ENCODE assay signal across 30 cellular contexts in genomic region chr4:31557444-31557843, GRCh38.
DNase-seq lines count a peak whose midpoint lies in the region; ATAC-seq, FAIRE-seq and TF ChIP-seq lines count a peak whose summit lies in the region.
"Had no signal": no experiment of that assay in that cellular context is flagged by ENCODE, and none has a peak within 500 bp of the region (broad histone marks: within the 10 kb centered on the region; RNA-seq: fewer than 3 reads in every experiment).

No MANE protein-coding gene starts in this region.

- TF ChIP-seq EP300 in K562 (IDR thresholded peaks at IDR 0.05; ENCODE audit: low read length) = no peak

- no peaks in the 10 kb centered on the region for H3K36me3 Mint-ChIP-seq in naive thymus-derived CD4-positive, alpha-beta T cell
- H3K36me3 Mint-ChIP-seq: stimulated activated memory B cell treated with anti-CD40 and anti-IgM and Interleukin-4, amounts not matched to agents 10 μg/mL and 1 μg/mL and 100 μg/mL, for 72 hours had no signal

- no peaks in the 10 kb centered on the region for H3K36me3 ChIP-seq in K562 (ENCODE audit: control insufficient read depth, insufficient read depth, low read length)
- H3K36me3 ChIP-seq in naive thymus-derived CD4-positive, alpha-beta T cell (ENCODE audit: control insufficient read depth in 2 of 3, insufficient read depth in 3 of 3, low read length in 3 of 3) = no peaks in the 10 kb centered on the region
- H3K36me3 ChIP-seq: BLaER1, gastrocnemius medialis, left ventricle myocardium inferior, pancreas, right atrium auricular region, vagina had no signal

- no peak overlapping the region for H3K9ac ChIP-seq in K562 (ENCODE audit: insufficient read depth in 1 of 2, low read depth in 2 of 2, low read length in 2 of 2)
- H3K9ac ChIP-seq: BLaER1 had no signal

- H3K9me3 Mint-ChIP-seq in naive thymus-derived CD4-positive, alpha-beta T cell = peaks cover 2 to 23% (median 5%) of the 10 kb centered on the region in 11 donors

- DNase-seq in DMS53 treated with DMSO at 0.1 percent for 48 hours (lab: John Stamatoyannopoulos, UW; ENCODE audit: unreplicated experiment) (peak; percentile 31), NB4 (ENCODE audit: low read depth) (peak; percentile 7), K562 (ENCODE audit: extremely low read depth in 1 of 4, low spot score in 3 of 4) (peak in 1 of 4 experiments; percentile 1), fibroblast of the aortic adventitia (ENCODE audit: low read depth) (peak; percentile 0), substantia nigra (lab: John Stamatoyannopoulos, UW) (no peak)
- DNase-seq in activated T-cell treated with anti-CD3 and anti-CD28 coated beads, Interleukin-2, amount 50 U/mL, for 1 hour = no peak
- DNase-seq in naive thymus-derived CD4-positive, alpha-beta T cell = no peak
- DNase-seq: activated CD4-positive, alpha-beta T cell treated with anti-CD3 and anti-CD28 coated beads for 4 hours; activated naive CD4-positive, alpha-beta T cell treated with anti-CD3 and anti-CD28 coated beads, Interleukin-2, amount 50 U/mL, for 16 hours; anterior cingulate cortex; Caco-2; caudate nucleus; gastrocnemius medialis; H7; hypothalamus; left ventricle myocardium inferior; midbrain; NCI-H1436 treated with DMSO at 0.1 percent for 48 hours; NCI-H524; pancreas; stimulated activated CD4-positive, alpha-beta T cell treated with anti-CD3 and anti-CD28 coated beads, Interleukin-4, amount 100 ng/mL, for 1 hour; T-helper 2 cell had no signal

- H3K9me1 ChIP-seq in K562 (ENCODE audit: control insufficient read depth, insufficient read depth, low read length) = no peaks in the 10 kb centered on the region

- TF ChIP-seq POLR2A in NB4 (IDR thresholded peaks at IDR 0.05; ENCODE audit: extremely low read depth, insufficient read length) (no peak), K562 (conservative IDR thresholded peaks at IDR 0.05) (no peak)

- no TSS peak for BruUV-seq in K562 (replicated peaks; lab: Mats Ljungman, UMichigan)

- no peak for TF ChIP-seq RAD21 in K562 (CRISPR knock-in tag; conservative IDR thresholded peaks at IDR 0.05 in 1 of 2, IDR thresholded peaks at IDR 0.05 in 1 of 2)

- H3K4me2 ChIP-seq in K562 (ENCODE audit: insufficient read depth, low read length) = no peak overlapping the region
- H3K4me2 ChIP-seq: BLaER1 had no signal

- H3K4me1 Mint-ChIP-seq in naive thymus-derived CD4-positive, alpha-beta T cell = no peaks in the 10 kb centered on the region
- H3K4me1 Mint-ChIP-seq: stimulated activated memory B cell treated with anti-CD40 and anti-IgM and Interleukin-4, amounts not matched to agents 10 μg/mL and 1 μg/mL and 100 μg/mL, for 72 hours had no signal

- no peak overlapping the region for H3K27ac ChIP-seq in K562 (ENCODE audit: extremely low read depth, low read depth, low read length)
- H3K27ac ChIP-seq in substantia nigra (ENCODE audit: low read depth, low read length, poor library complexity, severe bottlenecking) = no peak overlapping the region
- H3K27ac ChIP-seq in naive thymus-derived CD4-positive, alpha-beta T cell (ENCODE audit: low read depth, low read length) = no peak overlapping the region
- H3K27ac ChIP-seq: BLaER1, gastrocnemius medialis, left ventricle myocardium inferior, pancreas, right atrium auricular region, SK-N-MC, vagina had no signal

- CTCF ChIA-PET in K562 (lab: Yijun Ruan, JAX; ENCODE audit: low intra/inter-chr PET ratio) = no interaction called here
- CTCF ChIA-PET in naive thymus-derived CD4-positive, alpha-beta T cell (lab: Charles Lee) = no interaction called here

- H2AFZ ChIP-seq in K562 (ENCODE audit: low read depth, low read length) = no peak overlapping the region

- intact Hi-C loops in K562 (cut with micrococcal nuclease) = no loop called here
- intact Hi-C loops in naive thymus-derived CD4-positive, alpha-beta T cell (cut with micrococcal nuclease) = no loop called here

- H4K20me1 ChIP-seq in K562 (replicated peaks; ENCODE audit: control insufficient read depth, insufficient read depth, low read length) = no peaks in the 10 kb centered on the region
- H4K20me1 ChIP-seq: BLaER1 had no signal

- in situ Hi-C loops in K562 (cut with MboI) = no loop called here

- no peak for FAIRE-seq in K562 (lab: Jason Lieb, UNC)
- FAIRE-seq: GM12878, pancreas had no signal

- POLR2A ChIA-PET in K562 (lab: Yijun Ruan, JAX) = no interaction called here
- POLR2A ChIA-PET in naive thymus-derived CD4-positive, alpha-beta T cell (lab: Charles Lee) = no interaction called here

- no peaks in the 10 kb centered on the region for H3K27me3 Mint-ChIP-seq in naive thymus-derived CD4-positive, alpha-beta T cell
- H3K27me3 Mint-ChIP-seq: natural killer cell treated with Interleukin-12 subunit alpha and Interleukin-12 subunit beta and Interleukin-15 and Interleukin-18, amount 100 ng/mL, for 72 hours; stimulated activated memory B cell treated with anti-CD40 and anti-IgM and Interleukin-4, amounts not matched to agents 10 μg/mL and 1 μg/mL and 100 μg/mL, for 72 hours had no signal

- H3K79me2 ChIP-seq in K562 (ENCODE audit: control insufficient read depth, insufficient read depth, low read length) = no peaks in the 10 kb centered on the region

- no peaks in the 10 kb centered on the region for H3K27me3 ChIP-seq in K562 (ENCODE audit: control insufficient read depth in 2 of 2, insufficient read depth in 2 of 2, low read length in 2 of 2)
- no peaks in the 10 kb centered on the region for H3K27me3 ChIP-seq in naive thymus-derived CD4-positive, alpha-beta T cell (ENCODE audit: control insufficient read depth in 2 of 2, insufficient read depth in 2 of 2, low read length in 2 of 2)
- H3K27me3 ChIP-seq: BLaER1, gastrocnemius medialis, pancreas, right atrium auricular region, vagina had no signal

- H3K9me3 ChIP-seq in K562 (replicated peaks; ENCODE audit: control insufficient read depth, insufficient read depth, low read depth, low read length) = no peaks in the 10 kb centered on the region
- peaks cover 0 to 6% (median 0%) of the 10 kb centered on the region in 3 experiments for H3K9me3 ChIP-seq in naive thymus-derived CD4-positive, alpha-beta T cell (ENCODE audit: control insufficient read depth in 2 of 3, low read length in 3 of 3)
- H3K9me3 ChIP-seq: BLaER1, Caco-2, gastrocnemius medialis, pancreas, vagina had no signal

- no peak overlapping the region for H3K27ac Mint-ChIP-seq in naive thymus-derived CD4-positive, alpha-beta T cell
- H3K27ac Mint-ChIP-seq: natural killer cell treated with Interleukin-12 subunit alpha and Interleukin-12 subunit beta and Interleukin-15 and Interleukin-18, amount 100 ng/mL, for 72 hours; stimulated activated memory B cell treated with anti-CD40 and anti-IgM and Interleukin-4, amounts not matched to agents 10 μg/mL and 1 μg/mL and 100 μg/mL, for 72 hours had no signal

- 0% methylated on average over 2 of the region's 2 CpGs for WGBS in K562 (ENCODE audit: insufficient coverage, low coverage, missing lambda C conversion rate)

- no peak for TF ChIP-seq CTCF in NB4 (IDR thresholded peaks at IDR 0.05; ENCODE audit: low read depth, low read length)
- TF ChIP-seq CTCF in K562 (IDR thresholded peaks at IDR 0.05 in 2 of 3, conservative IDR thresholded peaks at IDR 0.05 in 1 of 3; ENCODE audit: insufficient read depth in 2 of 3, low read depth in 1 of 3, low read length in 3 of 3) = no peak
- TF ChIP-seq CTCF in fibroblast of the aortic adventitia (IDR thresholded peaks at IDR 0.05; ENCODE audit: insufficient read depth, low read length) = no peak

- ATAC-seq in K562 (no peak), GM18498 (IDR thresholded peaks at IDR 0.05; ENCODE audit: unreplicated experiment) (no peak)
- no peak for ATAC-seq in naive thymus-derived CD4-positive, alpha-beta T cell
- ATAC-seq: gastrocnemius medialis; GM12878; natural killer cell treated with Interleukin-12 subunit alpha and Interleukin-12 subunit beta and Interleukin-15 and Interleukin-18, amount 100 ng/mL, for 72 hours; pancreas; stimulated activated memory B cell treated with anti-CD40 and anti-IgM and Interleukin-4, amounts not matched to agents 10 μg/mL and 1 μg/mL and 100 μg/mL, for 72 hours had no signal

- H3K4me3 Mint-ChIP-seq in naive thymus-derived CD4-positive, alpha-beta T cell = no peak overlapping the region
- H3K4me3 Mint-ChIP-seq: natural killer cell treated with Interleukin-12 subunit alpha and Interleukin-12 subunit beta and Interleukin-15 and Interleukin-18, amount 100 ng/mL, for 72 hours; stimulated activated memory B cell treated with anti-CD40 and anti-IgM and Interleukin-4, amounts not matched to agents 10 μg/mL and 1 μg/mL and 100 μg/mL, for 72 hours had no signal

- H3K4me1 ChIP-seq in K562 (replicated peaks in 1 of 2; ENCODE audit: control insufficient read depth in 2 of 2, insufficient read depth in 2 of 2, low read length in 2 of 2) = no peaks in the 10 kb centered on the region
- no peaks in the 10 kb centered on the region for H3K4me1 ChIP-seq in naive thymus-derived CD4-positive, alpha-beta T cell (ENCODE audit: control insufficient read depth in 2 of 2, insufficient read depth in 2 of 2, low read length in 2 of 2)
- H3K4me1 ChIP-seq: BLaER1, Caco-2, gastrocnemius medialis, left ventricle myocardium inferior, pancreas, right atrium auricular region, vagina had no signal

- H3K4me3 ChIP-seq in NB4 (ENCODE audit: low read depth, low read length) (no peak overlapping the region), K562 (no peak overlapping the region), fibroblast of the aortic adventitia (ENCODE audit: low read depth, low read length) (no peak overlapping the region)
- H3K4me3 ChIP-seq in naive thymus-derived CD4-positive, alpha-beta T cell (ENCODE audit: low read length) = no peak overlapping the region
- H3K4me3 ChIP-seq: BLaER1, gastrocnemius medialis, GM12878, left ventricle myocardium inferior, pancreas, right atrium auricular region, SK-N-MC, vagina had no signal

TF ChIP-seq in K562, 482 proteins besides CTCF, POLR2A, EP300 and RAD21:
- no peak for TF ChIP-seq ZNF41 (CRISPR knock-in tag; conservative IDR thresholded peaks at IDR 0.05)
- TF ChIP-seq ZNF134 (CRISPR knock-in tag; conservative IDR thresholded peaks at IDR 0.05) = no peak
- no peak for TF ChIP-seq HLTF (IDR thresholded peaks at IDR 0.05)
- TF ChIP-seq ZC3H4 (CRISPR knock-in tag; IDR thresholded peaks at IDR 0.05; ENCODE audit: borderline replicate concordance) = no peak
- TF ChIP-seq TCF3 (CRISPR knock-in tag; IDR thresholded peaks at IDR 0.05) = no peak
- TF ChIP-seq MAFG (tag; conservative IDR thresholded peaks at IDR 0.05) = peak; percentile 74
- TF ChIP-seq HMG20B (CRISPR knock-in tag; IDR thresholded peaks at IDR 0.05) = no peak
- peak; percentile 26; the same call in 1 of the 2 replicates for TF ChIP-seq MAFF (IDR thresholded peaks at IDR 0.05; ENCODE audit: low read length)
- peak; percentile 62; the same call in 1 of the 2 replicates for TF ChIP-seq NFE2L1 (tag; IDR thresholded peaks at IDR 0.05; ENCODE audit: borderline replicate concordance, low read depth)
- TF ChIP-seq ZNF316 (IDR thresholded peaks at IDR 0.05) = peak; percentile 12; the same call in 1 of the 2 replicates

Comparison
In these comparisons a context has a peak if more than half of its experiments do, and no peak if none do; other contexts are left out.
1. DNase-seq: peak in DMS53 treated with DMSO at 0.1 percent for 48 hours (single experiment), NB4 (single experiment) and fibroblast of the aortic adventitia (single experiment); none in activated T-cell treated with anti-CD3 and anti-CD28 coated beads, Interleukin-2, amount 50 U/mL, for 1 hour (single experiment), substantia nigra (0 of 49) and naive thymus-derived CD4-positive, alpha-beta T cell (0 of 9).